ENCODE assay signal across 15 cellular contexts in genomic region chr3:57999423-58000115, GRCh38. TPM values are rescaled to one million over a fixed set of nuclear protein-coding genes. Genes with fewer than 3 reads are reported as not detected.
DNase-seq lines count a peak whose midpoint lies in the region; ATAC-seq, FAIRE-seq and TF ChIP-seq lines count a peak whose summit lies in the region.
"Had no signal": no experiment of that assay in that cellular context is flagged by ENCODE, and none has a peak within 500 bp of the region (broad histone marks: within the 10 kb centered on the region; RNA-seq: fewer than 3 reads in every experiment).

No MANE protein-coding gene starts in this region.

- peak overlapping the region; percentile 70 for H3K4me3 Mint-ChIP-seq in Caco-2 (ENCODE audit: unreplicated experiment)
- H3K4me3 Mint-ChIP-seq in endothelial cell (ENCODE audit: unreplicated experiment): no peak overlapping the region

- H3K27me3 ChIP-seq in Caco-2 (replicated peaks; ENCODE audit: control insufficient read depth, insufficient read depth, low read length) (no peaks in the 10 kb centered on the region), PC-3 (ENCODE audit: low read length) (no peaks in the 10 kb centered on the region), colonic mucosa (no peaks in the 10 kb centered on the region)
- H3K27me3 ChIP-seq: dorsolateral prefrontal cortex had no signal

- peak; percentile 89 for ATAC-seq in PC-3
- ATAC-seq in GM18520 (IDR thresholded peaks at IDR 0.05; ENCODE audit: unreplicated experiment): no peak
- no peak for ATAC-seq in HG03045 (IDR thresholded peaks at IDR 0.05; ENCODE audit: unreplicated experiment)

- DNase-seq in Caco-2: peak; percentile 58 to 80
- peak; percentile 94 for DNase-seq in PC-3
- DNase-seq in colonic mucosa: no peak
- peak; percentile 25 for DNase-seq in myocyte (ENCODE audit: low read depth)
- no peak for DNase-seq in endothelial cell (ENCODE audit: low spot score)
- no peak for DNase-seq in RCC 7860 (ENCODE audit: low spot score)
- DNase-seq: activated CD8-positive, alpha-beta T cell treated with anti-CD3 and anti-CD28 coated beads, Interleukin-2, amount 10 ng/mL, durations not matched to agents 7 days and 5 days; dorsolateral prefrontal cortex; NCI-H1436; NCI-H510A treated with DMSO at 0.1 percent for 48 hours; occipital lobe; SHP77 treated with DMSO at 0.1 percent for 48 hours had no signal

- no peaks in the 10 kb centered on the region for H3K9me3 Mint-ChIP-seq in Caco-2 (ENCODE audit: unreplicated experiment)
- no peaks in the 10 kb centered on the region for H3K9me3 Mint-ChIP-seq in endothelial cell (ENCODE audit: unreplicated experiment)
- H3K9me3 Mint-ChIP-seq: memory B cell had no signal

- TF ChIP-seq CTCF in Caco-2 (IDR thresholded peaks at IDR 0.05; ENCODE audit: insufficient read depth in 1 of 2, low read depth in 1 of 2, low read length in 1 of 2, severe bottlenecking in 1 of 2, unreplicated experiment in 1 of 2) (no peak), PC-3 (conservative IDR thresholded peaks at IDR 0.05; ENCODE audit: low read depth, low read length) (no peak), colonic mucosa (IDR thresholded peaks at IDR 0.05) (no peak), endothelial cell (IDR thresholded peaks at IDR 0.05; ENCODE audit: unreplicated experiment) (no peak)

- no peaks in the 10 kb centered on the region for H3K79me2 ChIP-seq in PC-3 (ENCODE audit: low read length)

- peaks cover 75% of the 10 kb centered on the region for H3K4me1 ChIP-seq in Caco-2
- peaks cover 45% of the 10 kb centered on the region for H3K4me1 ChIP-seq in PC-3 (ENCODE audit: insufficient read depth, low read length)
- H3K4me1 ChIP-seq in colonic mucosa: peaks cover 6% of the 10 kb centered on the region

- peaks cover 6% of the 10 kb centered on the region for H3K36me3 Mint-ChIP-seq in Caco-2 (ENCODE audit: insufficient read depth, unreplicated experiment)
- no peaks in the 10 kb centered on the region for H3K36me3 Mint-ChIP-seq in endothelial cell (ENCODE audit: low read depth, unreplicated experiment)
- H3K36me3 Mint-ChIP-seq: memory B cell had no signal

- peak overlapping the region; percentile 35 for H3K4me2 ChIP-seq in PC-3 (ENCODE audit: low read length)

- intact Hi-C loops in Caco-2 (cut with micrococcal nuclease; ENCODE audit: unreplicated experiment): loop anchor here (1.0 to 2.0 kb wide), 2 partner anchors 7 to 37 kb away; no protein-coding TSS in a partner anchor
- intact Hi-C loops in PC-3 (cut with micrococcal nuclease): loop anchor here (1.0 to 10.0 kb wide), 3 partner anchors 21 to 135 kb away; no protein-coding TSS in a partner anchor
- intact Hi-C loops in colonic mucosa (cut with DNase I): no loop called here

- no peaks in the 10 kb centered on the region for H4K20me1 ChIP-seq in PC-3 (ENCODE audit: low read length)

- POLR2A ChIA-PET in Caco-2 (lab: Charles Lee): no interaction called here
- POLR2A ChIA-PET in PC-3 (lab: Charles Lee; ENCODE audit: unreplicated experiment): interaction anchor here (0.6 to 1.2 kb wide), 2 partner anchors 8 to 27 kb away, joined by 3 to 5 read pairs; no protein-coding TSS in a partner anchor

- H3K36me3 ChIP-seq in Caco-2 (ENCODE audit: control insufficient read depth, insufficient read depth, low read length): no peaks in the 10 kb centered on the region; the same call in 1 of the 2 replicates
- no peaks in the 10 kb centered on the region for H3K36me3 ChIP-seq in PC-3 (ENCODE audit: low read depth, low read length)
- no peaks in the 10 kb centered on the region for H3K36me3 ChIP-seq in colonic mucosa

- CTCF ChIA-PET in Caco-2 (lab: Charles Lee) (interaction anchor here (0.7 to 1.8 kb wide), 2 partner anchors 8 to 192 kb away, joined by 5 to 6 read pairs; no protein-coding TSS in a partner anchor), PC-3 (lab: Charles Lee) (no interaction called here)

- H3K27ac Mint-ChIP-seq in Caco-2 (ENCODE audit: unreplicated experiment) (peak overlapping the region; percentile 96), endothelial cell (ENCODE audit: unreplicated experiment) (no peak overlapping the region)

- H3K9ac ChIP-seq in PC-3 (ENCODE audit: low read length) (peak overlapping the region; percentile 78), colonic mucosa (ENCODE audit: low read depth in 2 of 2, low read length in 2 of 2) (peak overlapping the region in 1 of 2 donors; percentile 83)

- peaks cover 29% of the 10 kb centered on the region for H3K4me1 Mint-ChIP-seq in Caco-2 (ENCODE audit: low read depth, unreplicated experiment)
- peaks cover 4% of the 10 kb centered on the region for H3K4me1 Mint-ChIP-seq in endothelial cell (ENCODE audit: unreplicated experiment)

- H3K27me3 Mint-ChIP-seq in Caco-2 (ENCODE audit: insufficient read depth, unreplicated experiment) (no peaks in the 10 kb centered on the region), endothelial cell (ENCODE audit: unreplicated experiment) (peaks cover 2% of the 10 kb centered on the region)
- H3K27me3 Mint-ChIP-seq: memory B cell had no signal

- no peak overlapping the region for H2AFZ ChIP-seq in PC-3 (ENCODE audit: low read length)

- FAIRE-seq in RCC 7860 (lab: Jason Lieb, UNC): no peak

- H3K9me3 ChIP-seq in Caco-2 (no peaks in the 10 kb centered on the region), PC-3 (ENCODE audit: low read length) (no peaks in the 10 kb centered on the region), colonic mucosa (no peaks in the 10 kb centered on the region)

- peak overlapping the region; percentile 92 for H3K27ac ChIP-seq in PC-3 (ENCODE audit: low read length)
- H3K27ac ChIP-seq in colonic mucosa: peak overlapping the region; percentile 76

- no TSS peak for BruUV-seq in Caco-2 (replicated peaks; lab: Mats Ljungman, UMichigan)
- TSS peak; percentile 65 for BruUV-seq in PC-3 (replicated peaks; lab: Mats Ljungman, UMichigan)

- H3K4me3 ChIP-seq in Caco-2 (ENCODE audit: low read depth, low read length) (no peak overlapping the region), PC-3 (ENCODE audit: low read length) (no peak overlapping the region), colonic mucosa (no peak overlapping the region)

- peaks cover 4% of the 10 kb centered on the region for H3F3A ChIP-seq in PC-3 (ENCODE audit: low read length, unreplicated experiment)

- H3K9me2 ChIP-seq in PC-3 (replicated peaks; ENCODE audit: low read length): no peaks in the 10 kb centered on the region

RNA-seq across cellular contexts. Expression of gene FLNB, which starts 8.7 kb away (rescaled TPM):
- total RNA-seq in Caco-2 (2022): 315 and 331 TPM in 2 replicates
- total RNA-seq in PC-3 (2014; rRNA removed): 505 and 546 TPM in 2 replicates
- 100 to 1,000 TPM; 246 to 362 TPM for total RNA-seq in colonic mucosa
- 4.4 and 7.8 TPM in 2 replicates for total RNA-seq in myocyte
- polyA plus RNA-seq in myocyte (2012): 50.5 TPM
- 216 TPM for total RNA-seq in endothelial cell (ENCODE audit: unreplicated experiment)

Comparison
In these comparisons a context has a peak if more than half of its experiments do, and no peak if none do; other contexts are left out.
1. DNase-seq: peak in Caco-2 (2 of 2), PC-3 (single experiment) and myocyte (single experiment); none in colonic mucosa (single experiment), endothelial cell (single experiment) and RCC 7860 (single experiment).
2. RNA of gene FLNB, which starts 8.7 kb away (total RNA-seq): 505 to 546 TPM in PC-3, 246 to 362 TPM in colonic mucosa, 315 to 331 TPM in Caco-2 and 216 TPM in endothelial cell (single experiment); 4.4 to 7.8 TPM in myocyte; every median in the first group is over 10 times any median in the second.